ENCODE assay signal across 23 cellular contexts in genomic region chr22:29142116-29142515, GRCh38.
"Had no signal": no experiment of that assay in that cellular context is flagged by ENCODE, and none has a peak within 500 bp of the region (broad histone marks: within the 10 kb centered on the region; RNA-seq: fewer than 3 reads in every experiment).

No MANE protein-coding gene starts in this region.

- DNase-seq: activated CD4-positive, alpha-beta T cell treated with anti-CD3 and anti-CD28 coated beads for 1 hour; activated CD4-positive, alpha-beta T cell treated with anti-CD3 and anti-CD28 coated beads, Interleukin-2, amount 50 U/mL, for 1 hour; activated CD8-positive, alpha-beta T cell treated with anti-CD3 and anti-CD28 coated beads, Interleukin-2, amount 10 ng/mL, durations not matched to agents 7 days and 5 days; activated effector memory CD4-positive, alpha-beta T cell treated with Interleukin-2 at 50 U/mL for 16 hours; activated naive CD4-positive, alpha-beta T cell treated with anti-CD3 and anti-CD28 coated beads, Interleukin-2, amount 10 ng/mL, durations not matched to agents 7 days and 5 days; activated T-cell treated with anti-CD3 and anti-CD28 coated beads, Interleukin-2, amount 50 U/mL, for 48 hours; amygdala; dermis blood vessel endothelial cell; esophagus squamous epithelium; hypothalamus; islet precursor cell; left cardiac atrium; lower lobe of right lung; mesendoderm; naive B cell; retina; stimulated activated CD4-positive, alpha-beta T cell treated with anti-CD3 and anti-CD28 coated beads, Interleukin-4, amount 100 ng/mL, for 24 hours; stimulated activated naive CD4-positive, alpha-beta T cell treated with Interleukin-2 at 50 U/mL for 16 hours; tibial artery had no signal

- H3K36me3 Mint-ChIP-seq: activated naive CD4-positive, alpha-beta T cell treated with anti-CD3 and anti-CD28 coated beads, Interleukin-2, amount 10 ng/mL, durations not matched to agents 7 days and 5 days had no signal

- H3K27me3 Mint-ChIP-seq: progenitor cell of endocrine pancreas had no signal

- H3K27ac ChIP-seq: esophagus squamous epithelium, gastroesophageal sphincter, lower lobe of right lung, tibial artery, VCaP had no signal

- H3K4me1 Mint-ChIP-seq: activated naive CD4-positive, alpha-beta T cell treated with anti-CD3 and anti-CD28 coated beads, Interleukin-2, amount 10 ng/mL, durations not matched to agents 7 days and 5 days had no signal

- H3K4me3 ChIP-seq: esophagus squamous epithelium, gastroesophageal sphincter, lower lobe of right lung, tibial artery had no signal

- ATAC-seq: activated CD8-positive, alpha-beta T cell treated with anti-CD3 and anti-CD28 coated beads, Interleukin-2, amount 10 ng/mL, durations not matched to agents 7 days and 5 days; gastroesophageal sphincter; left cardiac atrium; lower lobe of right lung; SK-N-SH treated with all-trans-retinoic acid at 6 μM for 48 hours had no signal

- H3K9me3 ChIP-seq: esophagus squamous epithelium, gastroesophageal sphincter, lower lobe of right lung, tibial artery had no signal

- H3K4me1 ChIP-seq: tibial artery had no signal

- H3K4me3 Mint-ChIP-seq: activated CD8-positive, alpha-beta T cell treated with anti-CD3 and anti-CD28 coated beads, Interleukin-2, amount 10 ng/mL, durations not matched to agents 7 days and 5 days; activated naive CD4-positive, alpha-beta T cell treated with anti-CD3 and anti-CD28 coated beads, Interleukin-2, amount 10 ng/mL, durations not matched to agents 7 days and 5 days; naive B cell had no signal

- H3K27ac Mint-ChIP-seq: activated CD8-positive, alpha-beta T cell treated with anti-CD3 and anti-CD28 coated beads, Interleukin-2, amount 10 ng/mL, durations not matched to agents 7 days and 5 days; activated naive CD4-positive, alpha-beta T cell treated with anti-CD3 and anti-CD28 coated beads, Interleukin-2, amount 10 ng/mL, durations not matched to agents 7 days and 5 days; naive B cell; progenitor cell of endocrine pancreas had no signal

- H3K9me3 Mint-ChIP-seq: activated naive CD4-positive, alpha-beta T cell treated with anti-CD3 and anti-CD28 coated beads, Interleukin-2, amount 10 ng/mL, durations not matched to agents 7 days and 5 days; naive B cell had no signal

- H3K27me3 ChIP-seq: esophagus squamous epithelium, gastroesophageal sphincter, tibial artery had no signal
